Comparison of ENCODE assay signal across 9 cellular contexts in genomic region chr1:205610781-205611473, GRCh38. TPM values are rescaled to one million over a fixed set of nuclear protein-coding genes. Genes with fewer than 3 reads are reported as not detected.
DNase-seq lines count a peak whose midpoint lies in the region; ATAC-seq and TF ChIP-seq lines count a peak whose summit lies in the region.
"Had no signal": no experiment of that assay in that cellular context is flagged by ENCODE, and none has a peak within 500 bp of the region (broad histone marks: within the 10 kb centered on the region; RNA-seq: fewer than 3 reads in every experiment).

No MANE protein-coding gene starts in this region.

- peaks cover 17% of the 10 kb centered on the region for H3K36me3 ChIP-seq in suprapubic skin

- H3K9me3 Mint-ChIP-seq in activated T-cell treated with anti-CD3 and anti-CD28 coated beads, Interleukin-2, amount 50 U/mL, for 72 hours = no peaks in the 10 kb centered on the region
- no peaks in the 10 kb centered on the region for H3K9me3 Mint-ChIP-seq in activated T-helper 1 cell treated with anti-CD3 and anti-CD28 coated beads, Interleukin-12 subunit alpha, Interleukin-12 subunit beta, Interleukin-2, Interleukin-4 antibody, amounts not matched to agents 30 ng/mL and 10 ng/mL and 1 ng/mL, durations not matched to agents 14 hours and 24 hours and 36 hours
- no peaks in the 10 kb centered on the region for H3K9me3 Mint-ChIP-seq in immature natural killer cell

- TF ChIP-seq CTCF in suprapubic skin (IDR thresholded peaks at IDR 0.05) = no peak

- H3K4me1 ChIP-seq in suprapubic skin = peaks cover 22% of the 10 kb centered on the region

- DNase-seq in activated T-cell treated with anti-CD3 and anti-CD28 coated beads, Interleukin-2, amount 50 U/mL, for 72 hours = no peak
- DNase-seq in activated T-cell treated with anti-CD3 and anti-CD28 coated beads for 4 hours (no peak), immature natural killer cell (no peak), suprapubic skin (ENCODE audit: low spot score in 2 of 2) (no peak), NCI-H774 (lab: John Stamatoyannopoulos, UW) (no peak)
- no peak for DNase-seq in activated T-helper 1 cell treated with anti-CD3 and anti-CD28 coated beads, Interleukin-12 subunit alpha, Interleukin-12 subunit beta, Interleukin-2, Interleukin-4 antibody, amounts not matched to agents 30 ng/mL and 10 ng/mL and 1 ng/mL, durations not matched to agents 14 hours and 24 hours and 36 hours (ENCODE audit: low spot score)
- no peak for DNase-seq in stimulated activated CD8-positive, alpha-beta memory T cell treated with anti-CD3 and anti-CD28 coated beads, Interleukin-4, amount 100 ng/mL, for 48 hours
- DNase-seq: NCI-H1694 had no signal

- H3K27ac Mint-ChIP-seq in activated T-cell treated with anti-CD3 and anti-CD28 coated beads, Interleukin-2, amount 50 U/mL, for 72 hours = peak overlapping the region; percentile 85
- peak overlapping the region; percentile 3 for H3K27ac Mint-ChIP-seq in activated T-helper 1 cell treated with anti-CD3 and anti-CD28 coated beads, Interleukin-12 subunit alpha, Interleukin-12 subunit beta, Interleukin-2, Interleukin-4 antibody, amounts not matched to agents 30 ng/mL and 10 ng/mL and 1 ng/mL, durations not matched to agents 14 hours and 24 hours and 36 hours
- H3K27ac Mint-ChIP-seq in immature natural killer cell = peak overlapping the region in 5 of 6 donors; percentile 15 to 71 (median 67)

- H3K9me3 ChIP-seq in suprapubic skin = no peaks in the 10 kb centered on the region

- intact Hi-C loops in activated T-helper 1 cell treated with anti-CD3 and anti-CD28 coated beads, Interleukin-12 subunit alpha, Interleukin-12 subunit beta, Interleukin-2, Interleukin-4 antibody, amounts not matched to agents 30 ng/mL and 10 ng/mL and 1 ng/mL, durations not matched to agents 14 hours and 24 hours and 36 hours (cut with micrococcal nuclease) = no loop called here

- peak in 1 of 2 donors; percentile 32 for ATAC-seq in activated T-cell treated with anti-CD3 and anti-CD28 coated beads, Interleukin-2, amount 50 U/mL, for 72 hours (replicated peaks in 1 of 2)
- ATAC-seq in HG03460 (IDR thresholded peaks at IDR 0.05; ENCODE audit: unreplicated experiment) = no peak

- no peak overlapping the region for H3K4me3 ChIP-seq in suprapubic skin

- H3K4me3 Mint-ChIP-seq in activated T-cell treated with anti-CD3 and anti-CD28 coated beads, Interleukin-2, amount 50 U/mL, for 72 hours = peak overlapping the region in 1 of 2 donors; percentile 69
- no peak overlapping the region for H3K4me3 Mint-ChIP-seq in activated T-helper 1 cell treated with anti-CD3 and anti-CD28 coated beads, Interleukin-12 subunit alpha, Interleukin-12 subunit beta, Interleukin-2, Interleukin-4 antibody, amounts not matched to agents 30 ng/mL and 10 ng/mL and 1 ng/mL, durations not matched to agents 14 hours and 24 hours and 36 hours
- H3K4me3 Mint-ChIP-seq in immature natural killer cell = no peak overlapping the region

- no peak for TF ChIP-seq POLR2A in suprapubic skin (IDR thresholded peaks at IDR 0.05)

- no peaks in the 10 kb centered on the region for H3K27me3 ChIP-seq in suprapubic skin

- no peaks in the 10 kb centered on the region for H3K27me3 Mint-ChIP-seq in activated T-cell treated with anti-CD3 and anti-CD28 coated beads, Interleukin-2, amount 50 U/mL, for 72 hours (ENCODE audit: low read depth)
- H3K27me3 Mint-ChIP-seq in activated T-helper 1 cell treated with anti-CD3 and anti-CD28 coated beads, Interleukin-12 subunit alpha, Interleukin-12 subunit beta, Interleukin-2, Interleukin-4 antibody, amounts not matched to agents 30 ng/mL and 10 ng/mL and 1 ng/mL, durations not matched to agents 14 hours and 24 hours and 36 hours (ENCODE audit: insufficient read depth) = no peaks in the 10 kb centered on the region
- peaks cover 0 to 2% (median 0%) of the 10 kb centered on the region in 3 donors for H3K27me3 Mint-ChIP-seq in immature natural killer cell (ENCODE audit: low read depth in 3 of 3)

- peaks cover 50% of the 10 kb centered on the region for H3K4me1 Mint-ChIP-seq in activated T-cell treated with anti-CD3 and anti-CD28 coated beads, Interleukin-2, amount 50 U/mL, for 72 hours (ENCODE audit: low read depth)
- H3K4me1 Mint-ChIP-seq in activated T-helper 1 cell treated with anti-CD3 and anti-CD28 coated beads, Interleukin-12 subunit alpha, Interleukin-12 subunit beta, Interleukin-2, Interleukin-4 antibody, amounts not matched to agents 30 ng/mL and 10 ng/mL and 1 ng/mL, durations not matched to agents 14 hours and 24 hours and 36 hours (ENCODE audit: low read depth) = peaks cover 47% of the 10 kb centered on the region
- H3K4me1 Mint-ChIP-seq in immature natural killer cell = peaks cover 11 to 63% of the 10 kb centered on the region in 2 donors

- peaks cover 5 to 23% of the 10 kb centered on the region in 2 donors for H3K36me3 Mint-ChIP-seq in activated T-cell treated with anti-CD3 and anti-CD28 coated beads, Interleukin-2, amount 50 U/mL, for 72 hours (ENCODE audit: insufficient read depth in 2 of 2)
- H3K36me3 Mint-ChIP-seq in activated T-helper 1 cell treated with anti-CD3 and anti-CD28 coated beads, Interleukin-12 subunit alpha, Interleukin-12 subunit beta, Interleukin-2, Interleukin-4 antibody, amounts not matched to agents 30 ng/mL and 10 ng/mL and 1 ng/mL, durations not matched to agents 14 hours and 24 hours and 36 hours (ENCODE audit: low read depth) = peaks cover 49% of the 10 kb centered on the region
- peaks cover 14 to 33% (median 18%) of the 10 kb centered on the region in 3 donors for H3K36me3 Mint-ChIP-seq in immature natural killer cell

- no peak for TF ChIP-seq EP300 in suprapubic skin (IDR thresholded peaks at IDR 0.05)

- 39% methylated on average over 3 of the region's 3 CpGs for WGBS in suprapubic skin

- H3K27ac ChIP-seq in suprapubic skin = peak overlapping the region; percentile 35

RNA-seq across cellular contexts. Expression of gene ELK4, which starts 20.9 kb away (rescaled TPM):
- 10 to 100 TPM; 72.8 to 86.8 TPM for total RNA-seq in activated T-cell treated with anti-CD3 and anti-CD28 coated beads, Interleukin-2, amount 50 U/mL, for 72 hours
- 81.1 and 86.2 TPM in 2 replicates for total RNA-seq in activated T-helper 1 cell treated with anti-CD3 and anti-CD28 coated beads, Interleukin-12 subunit alpha, Interleukin-12 subunit beta, Interleukin-2, Interleukin-4 antibody, amounts not matched to agents 30 ng/mL and 10 ng/mL and 1 ng/mL, durations not matched to agents 14 hours and 24 hours and 36 hours
- 1 to 10 TPM; 2.8 to 5.7 (median 3.0) TPM for polyA plus RNA-seq in immature natural killer cell
- 10 to 100 TPM; 30.9 to 52.6 (median 43.8) TPM for total RNA-seq in suprapubic skin

Comparison
In these comparisons a context has a peak if more than half of its experiments do, and no peak if none do; other contexts are left out.
1. H3K27ac Mint-ChIP-seq: peak in every context shown above with its lines; median percentile 85 in activated T-cell treated with anti-CD3 and anti-CD28 coated beads, Interleukin-2, amount 50 U/mL, for 72 hours; 67 in immature natural killer cell; 3 in activated T-helper 1 cell treated with anti-CD3 and anti-CD28 coated beads, Interleukin-12 subunit alpha, Interleukin-12 subunit beta, Interleukin-2, Interleukin-4 antibody, amounts not matched to agents 30 ng/mL and 10 ng/mL and 1 ng/mL, durations not matched to agents 14 hours and 24 hours and 36 hours.